ENCODE assay signal across 15 cellular contexts in the genomic region with DNA sequence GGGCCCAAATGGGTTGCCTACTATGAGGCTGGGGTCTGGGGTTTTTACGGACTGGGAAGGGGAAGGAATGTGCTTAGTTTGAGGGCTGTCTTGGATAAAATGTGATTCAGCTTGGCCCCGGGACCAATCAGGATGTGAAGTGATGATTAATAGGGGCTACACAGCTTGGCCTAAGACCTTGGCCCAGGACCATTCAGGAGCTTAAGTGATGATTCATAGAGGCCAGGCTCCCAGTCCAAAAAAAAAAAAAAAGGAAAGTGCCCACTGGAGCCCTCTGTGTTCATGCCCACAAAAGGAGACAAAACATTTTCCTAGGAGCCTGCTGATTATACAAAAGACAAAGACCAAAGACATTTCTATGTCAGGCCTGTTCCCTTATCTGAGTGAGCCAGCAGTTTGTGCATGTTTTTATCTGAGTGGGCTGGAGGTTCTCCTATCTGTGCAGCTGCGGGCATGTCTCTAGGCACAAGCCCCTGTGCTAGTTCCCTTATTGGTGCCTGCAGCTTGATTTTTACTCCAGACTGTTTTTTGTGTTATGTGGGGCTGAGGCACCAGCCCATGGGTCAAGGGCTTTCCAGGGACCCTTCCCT.
A peak's percentile ranks its signal among the peaks of the same experiment; 100 is the strongest.
DNase-seq lines count a peak whose midpoint lies in the region; ATAC-seq, FAIRE-seq and TF ChIP-seq lines count a peak whose summit lies in the region.
"Had no signal": no experiment of that assay in that cellular context is flagged by ENCODE, and none has a peak within 500 bp of the region (broad histone marks: within the 10 kb centered on the region; RNA-seq: fewer than 3 reads in every experiment).

No MANE protein-coding gene starts in this region.

- H3K27ac ChIP-seq in A549 (peak overlapping the region; percentile 47 to 66; a peak in 4 of 6 replicates), brain microvascular endothelial cell (peak overlapping the region; percentile 25), psoas muscle (no peak overlapping the region)

- no peak for TF ChIP-seq RAD21 in A549 (conservative IDR thresholded peaks at IDR 0.05 in 1 of 2, IDR thresholded peaks at IDR 0.05 in 1 of 2)

- 30% methylated on average over 3 of the region's 3 CpGs for WGBS in A549 (ENCODE audit: missing lambda C conversion rate)
- WGBS in psoas muscle, 3 donors, result 32 to 71% (median 65%) methylated on average over 3 of the region's 3 CpGs

- CTCF ChIA-PET in A549 (lab: Yijun Ruan, JAX), result interaction anchor here (1.3 kb wide), 1 partner anchor 54 kb away, joined by 3 read pairs; no protein-coding TSS in a partner anchor

- intact Hi-C loops in psoas muscle (cut with DNase I), result no loop called here

- ATAC-seq in A549 (peak; percentile 68 to 83; a peak in 5 of 6 replicates), psoas muscle (no peak), GM19395 (IDR thresholded peaks at IDR 0.05; ENCODE audit: unreplicated experiment) (no peak)

- H3K4me3 ChIP-seq in A549, result no peak overlapping the region
- H3K4me3 ChIP-seq in brain microvascular endothelial cell (ENCODE audit: low read depth, low read length), result no peak overlapping the region
- H3K4me3 ChIP-seq in psoas muscle, result no peak overlapping the region

- in situ Hi-C loops in brain microvascular endothelial cell (cut with HindIII; ENCODE audit: low pct_ligation_motif_present, low sequenced_read_pairs), result no loop called here

- no peak for TF ChIP-seq CTCF in A549 (IDR thresholded peaks at IDR 0.05)
- no peak for TF ChIP-seq CTCF in brain microvascular endothelial cell (IDR thresholded peaks at IDR 0.05; ENCODE audit: low read depth, low read length, missing control alignments)
- no peak for TF ChIP-seq CTCF in psoas muscle (IDR thresholded peaks at IDR 0.05)

- H3K27me3 ChIP-seq in brain microvascular endothelial cell (replicated peaks) (no peaks in the 10 kb centered on the region), psoas muscle (ENCODE audit: insufficient read depth in 3 of 3, low read length in 2 of 3) (peaks cover 0 to 3% (median 0%) of the 10 kb centered on the region in 3 donors)

- H3K9me3 ChIP-seq in A549, result peaks cover 7% of the 10 kb centered on the region
- H3K9me3 ChIP-seq in psoas muscle, result no peaks in the 10 kb centered on the region

- POLR2A ChIA-PET in A549 (lab: Yijun Ruan, JAX), result no interaction called here

- FAIRE-seq in A549 (lab: Jason Lieb, UNC), result no peak
- FAIRE-seq: D721Med, keratinocyte, small intestine had no signal

- TF ChIP-seq POLR2A in A549 (IDR thresholded peaks at IDR 0.05; ENCODE audit: low read length), result no peak

- no peak for TF ChIP-seq EP300 in A549 (IDR thresholded peaks at IDR 0.05)

- peak overlapping the region; percentile 23; the same call in 2 of the 3 replicates for H3K4me2 ChIP-seq in A549

- DNase-seq in A549 (ENCODE audit: low read depth in 1 of 2, low spot score in 1 of 2), result peak in 1 of 2 experiments; percentile 48
- peak; percentile 89 for DNase-seq in LHCN-M2 (ENCODE audit: low read depth)
- peak; percentile 52 for DNase-seq in brain microvascular endothelial cell
- DNase-seq in islet precursor cell, result peak; percentile 89
- no peak for DNase-seq in psoas muscle
- DNase-seq in nucleus accumbens (lab: John Stamatoyannopoulos, UW), result no peak
- no peak for DNase-seq in NOMO-1 treated with dmso at 0.1 percent for 144 hours (lab: John Stamatoyannopoulos, UW; ENCODE audit: unreplicated experiment)
- DNase-seq: activated CD4-positive, alpha-beta memory T cell treated with anti-CD3 and anti-CD28 coated beads, Interleukin-2, amount 10 ng/mL, durations not matched to agents 7 days and 5 days; activated effector memory CD4-positive, alpha-beta T cell treated with anti-CD3 and anti-CD28 coated beads, Interleukin-2, amount 50 U/mL, for 16 hours; NCI-H2171; small intestine; T-helper 1 cell had no signal

- H3K36me3 ChIP-seq in brain microvascular endothelial cell (replicated peaks) (no peaks in the 10 kb centered on the region), psoas muscle (ENCODE audit: insufficient read depth in 1 of 2, low read depth in 1 of 2) (no peaks in the 10 kb centered on the region)

- H3K4me1 ChIP-seq in A549, result peaks cover 32% of the 10 kb centered on the region
- no peaks in the 10 kb centered on the region for H3K4me1 ChIP-seq in psoas muscle

TF ChIP-seq in A549, 52 proteins besides CTCF, POLR2A, EP300 and RAD21:
- TF ChIP-seq ZNF302 (CRISPR knock-in tag; IDR thresholded peaks at IDR 0.05), result no peak
- 0 out of 2 replicates have a peak, but pooled peaks have one; percentile 24 for TF ChIP-seq JUNB (IDR thresholded peaks at IDR 0.05)

Comparison
In these comparisons a context has a peak if more than half of its experiments do, and no peak if none do; other contexts are left out.
1. ATAC-seq: peak in A549 (2 of 2); none in psoas muscle (0 of 4) and GM19395 (single experiment).
2. DNase-seq: peak in LHCN-M2 (single experiment), brain microvascular endothelial cell (single experiment) and islet precursor cell (single experiment); none in psoas muscle (0 of 2), nucleus accumbens (0 of 56) and NOMO-1 treated with dmso at 0.1 percent for 144 hours (single experiment).